In genomic region chr2:61937881-61938280, GRCh38 we compare ENCODE assay signal across 18 cellular contexts. TPM values are rescaled to one million over a fixed set of nuclear protein-coding genes. Genes with fewer than 3 reads are reported as not detected.
DNase-seq lines count a peak whose midpoint lies in the region; ATAC-seq and TF ChIP-seq lines count a peak whose summit lies in the region.
"Had no signal": no experiment of that assay in that cellular context is flagged by ENCODE, and none has a peak within 500 bp of the region (broad histone marks: within the 10 kb centered on the region; RNA-seq: fewer than 3 reads in every experiment).

No MANE protein-coding gene starts in this region.

- peaks cover 3% of the 10 kb centered on the region; the same call in 1 of the 2 replicates for H3K4me1 ChIP-seq in HEK293 (ENCODE audit: control insufficient read depth, insufficient read depth, low read length)
- H3K4me1 ChIP-seq in ascending aorta: no peaks in the 10 kb centered on the region
- H3K4me1 ChIP-seq: SJSA1 had no signal

- no peak overlapping the region for H3K4me3 ChIP-seq in HEK293 (ENCODE audit: low read depth, low read length)
- H3K4me3 ChIP-seq in ascending aorta: no peak overlapping the region
- H3K4me3 ChIP-seq: K562, PC-9, SJSA1 had no signal

- H3K27ac Mint-ChIP-seq in stimulated activated naive B cell treated with anti-CD40 and anti-IgM and Interleukin-4, amounts not matched to agents 10 μg/mL and 1 μg/mL and 100 μg/mL, for 72 hours: peak overlapping the region; percentile 27
- H3K27ac Mint-ChIP-seq: B cell; CD4-positive, alpha-beta T cell had no signal

- peaks cover 6 to 20% of the 10 kb centered on the region in 2 donors for H3K4me1 Mint-ChIP-seq in stimulated activated naive B cell treated with anti-CD40 and anti-IgM and Interleukin-4, amounts not matched to agents 10 μg/mL and 1 μg/mL and 100 μg/mL, for 72 hours

- H3K27ac ChIP-seq in HEK293 (ENCODE audit: extremely low read depth, low read depth, low read length): no peak overlapping the region
- no peak overlapping the region for H3K27ac ChIP-seq in ascending aorta
- H3K27ac ChIP-seq: PC-9, SJSA1 had no signal

- no peaks in the 10 kb centered on the region for H3K27me3 Mint-ChIP-seq in stimulated activated naive B cell treated with anti-CD40 and anti-IgM and Interleukin-4, amounts not matched to agents 10 μg/mL and 1 μg/mL and 100 μg/mL, for 72 hours
- H3K27me3 Mint-ChIP-seq: B cell; CD4-positive, alpha-beta T cell had no signal

- no peaks in the 10 kb centered on the region for H3K36me3 ChIP-seq in HEK293 (ENCODE audit: control insufficient read depth in 2 of 2, insufficient read depth in 1 of 2, low read length in 2 of 2)
- H3K36me3 ChIP-seq in ascending aorta: no peaks in the 10 kb centered on the region

- no peak overlapping the region for H3K4me3 Mint-ChIP-seq in stimulated activated naive B cell treated with anti-CD40 and anti-IgM and Interleukin-4, amounts not matched to agents 10 μg/mL and 1 μg/mL and 100 μg/mL, for 72 hours
- H3K4me3 Mint-ChIP-seq: B cell; CD4-positive, alpha-beta T cell had no signal

- intact Hi-C loops in ascending aorta (cut with DNase I): no loop called here

- TF ChIP-seq CTCF in HEK293 (tag by site-specific recombination; IDR thresholded peaks at IDR 0.05) (no peak), ascending aorta (IDR thresholded peaks at IDR 0.05) (no peak)

- no peak for ATAC-seq in stimulated activated naive B cell treated with anti-CD40 and anti-IgM and Interleukin-4, amounts not matched to agents 10 μg/mL and 1 μg/mL and 100 μg/mL, for 72 hours (replicated peaks)
- no peak for ATAC-seq in GM19351 (IDR thresholded peaks at IDR 0.05; ENCODE audit: unreplicated experiment)
- ATAC-seq: K562 had no signal

- peak; percentile 5 for DNase-seq in NCI-H146 (lab: John Stamatoyannopoulos, UW)
- DNase-seq in NCI-H146 treated with DMSO at 0.1 percent for 48 hours (lab: John Stamatoyannopoulos, UW; ENCODE audit: unreplicated experiment): no peak
- peak; percentile 84 for DNase-seq in cerebellar cortex (ENCODE audit: low spot score)
- no peak for DNase-seq in stimulated activated naive B cell treated with anti-CD40 and anti-IgM and Interleukin-4, amounts not matched to agents 10 μg/mL and 1 μg/mL and 100 μg/mL, for 72 hours
- no peak for DNase-seq in ascending aorta (ENCODE audit: low spot score in 2 of 2)
- no peak for DNase-seq in RPMI8226
- DNase-seq: Calu3; CD4-positive, alpha-beta T cell; NCI-H1105 treated with DMSO at 0.1 percent for 48 hours; NCI-H1930; NCI-H510A treated with DMSO at 0.1 percent for 48 hours; NCI-H82; PC-9 had no signal

- H3K27me3 ChIP-seq in ascending aorta: no peaks in the 10 kb centered on the region
- H3K27me3 ChIP-seq: SJSA1 had no signal

- peaks cover 9 to 18% of the 10 kb centered on the region in 2 donors for H3K36me3 Mint-ChIP-seq in stimulated activated naive B cell treated with anti-CD40 and anti-IgM and Interleukin-4, amounts not matched to agents 10 μg/mL and 1 μg/mL and 100 μg/mL, for 72 hours

- no peaks in the 10 kb centered on the region for H3K9me3 Mint-ChIP-seq in stimulated activated naive B cell treated with anti-CD40 and anti-IgM and Interleukin-4, amounts not matched to agents 10 μg/mL and 1 μg/mL and 100 μg/mL, for 72 hours
- H3K9me3 Mint-ChIP-seq: CD4-positive, alpha-beta T cell had no signal

- POLR2A ChIA-PET in HEK293 (lab: Yijun Ruan, JAX): no interaction called here

- H3K9me3 ChIP-seq in HEK293 (ENCODE audit: control insufficient read depth, insufficient read depth, low read depth, low read length) (no peaks in the 10 kb centered on the region), ascending aorta (peaks cover 0 to 2% of the 10 kb centered on the region in 2 donors)
- H3K9me3 ChIP-seq: SJSA1 had no signal

- CTCF ChIA-PET in HEK293 (lab: Yijun Ruan, JAX): interaction anchor here (0.6 to 1.3 kb wide), 3 partner anchors 19 to 511 kb away, joined by 3 to 6 read pairs (median 5); no protein-coding TSS in a partner anchor

TF ChIP-seq in HEK293, 187 proteins besides CTCF, POLR2A, EP300 and RAD21:
- TF ChIP-seq, protein P1, sequence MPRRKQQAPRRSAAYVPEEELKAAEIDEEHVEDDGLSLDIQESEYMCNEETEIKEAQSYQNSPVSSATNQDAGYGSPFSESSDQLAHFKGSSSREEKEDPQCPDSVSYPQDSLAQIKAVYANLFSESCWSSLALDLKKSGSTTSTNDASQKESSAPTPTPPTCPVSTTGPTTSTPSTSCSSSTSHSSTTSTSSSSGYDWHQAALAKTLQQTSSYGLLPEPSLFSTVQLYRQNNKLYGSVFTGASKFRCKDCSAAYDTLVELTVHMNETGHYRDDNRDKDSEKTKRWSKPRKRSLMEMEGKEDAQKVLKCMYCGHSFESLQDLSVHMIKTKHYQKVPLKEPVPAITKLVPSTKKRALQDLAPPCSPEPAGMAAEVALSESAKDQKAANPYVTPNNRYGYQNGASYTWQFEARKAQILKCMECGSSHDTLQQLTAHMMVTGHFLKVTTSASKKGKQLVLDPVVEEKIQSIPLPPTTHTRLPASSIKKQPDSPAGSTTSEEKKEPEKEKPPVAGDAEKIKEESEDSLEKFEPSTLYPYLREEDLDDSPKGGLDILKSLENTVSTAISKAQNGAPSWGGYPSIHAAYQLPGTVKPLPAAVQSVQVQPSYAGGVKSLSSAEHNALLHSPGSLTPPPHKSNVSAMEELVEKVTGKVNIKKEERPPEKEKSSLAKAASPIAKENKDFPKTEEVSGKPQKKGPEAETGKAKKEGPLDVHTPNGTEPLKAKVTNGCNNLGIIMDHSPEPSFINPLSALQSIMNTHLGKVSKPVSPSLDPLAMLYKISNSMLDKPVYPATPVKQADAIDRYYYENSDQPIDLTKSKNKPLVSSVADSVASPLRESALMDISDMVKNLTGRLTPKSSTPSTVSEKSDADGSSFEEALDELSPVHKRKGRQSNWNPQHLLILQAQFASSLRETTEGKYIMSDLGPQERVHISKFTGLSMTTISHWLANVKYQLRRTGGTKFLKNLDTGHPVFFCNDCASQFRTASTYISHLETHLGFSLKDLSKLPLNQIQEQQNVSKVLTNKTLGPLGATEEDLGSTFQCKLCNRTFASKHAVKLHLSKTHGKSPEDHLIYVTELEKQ (tag by site-specific recombination; IDR thresholded peaks at IDR 0.05; ENCODE audit: borderline replicate concordance): no peak
- TF ChIP-seq SCRT2 (tag by site-specific recombination; IDR thresholded peaks at IDR 0.05): 0 out of 2 replicates have a peak, but pooled peaks have one; percentile 29

RNA-seq across cellular contexts. Expression of gene COMMD1, which starts 32.4 kb away (rescaled TPM):
- total RNA-seq in ascending aorta: 31.8 TPM

RNA-seq across cellular contexts. Expression of gene CCT4, which starts 49.4 kb away (rescaled TPM):
- 35.3 TPM for total RNA-seq in ascending aorta

Comparison
In these comparisons a context has a peak if more than half of its experiments do, and no peak if none do; other contexts are left out.
1. DNase-seq: peak in NCI-H146 (single experiment) and cerebellar cortex (single experiment); none in NCI-H146 treated with DMSO at 0.1 percent for 48 hours (single experiment), stimulated activated naive B cell treated with anti-CD40 and anti-IgM and Interleukin-4, amounts not matched to agents 10 μg/mL and 1 μg/mL and 100 μg/mL, for 72 hours (single experiment), ascending aorta (0 of 2) and RPMI8226 (single experiment).